ENCODE assay signal across 13 cellular contexts in genomic region chr9:19424176-19424779, GRCh38. TPM values are rescaled to one million over a fixed set of nuclear protein-coding genes. Genes with fewer than 3 reads are reported as not detected.
DNase-seq lines count a peak whose midpoint lies in the region; ATAC-seq, FAIRE-seq and TF ChIP-seq lines count a peak whose summit lies in the region.
"Had no signal": no experiment of that assay in that cellular context is flagged by ENCODE, and none has a peak within 500 bp of the region (broad histone marks: within the 10 kb centered on the region; RNA-seq: fewer than 3 reads in every experiment).

No MANE protein-coding gene starts in this region.

- SMC1A ChIA-PET in GM12878 (lab: Charles Lee; ENCODE audit: uncharacterized antibody, unreplicated experiment) = interaction anchor here (2.4 kb wide), 1 partner anchor 12 kb away, joined by 8 read pairs; no protein-coding TSS in a partner anchor

- H3K36me3 ChIP-seq in GM12878 (ENCODE audit: control insufficient read depth in 2 of 2, insufficient read depth in 2 of 2, low read length in 1 of 2) (0 out of 4 replicates have a peak, but pooled peaks cover 0 to 2% of the 10 kb centered on the region in 2 experiments), Peyer's patch (no peaks in the 10 kb centered on the region), spleen (peaks cover 0 to 22% (median 2%) of the 10 kb centered on the region in 6 donors)

- peak overlapping the region; percentile 50; the same call in 1 of the 2 replicates for H3K4me2 ChIP-seq in GM12878 (ENCODE audit: control insufficient read depth, insufficient read depth)
- H3K4me2 ChIP-seq: A549 had no signal

- no peak overlapping the region for H3K9ac ChIP-seq in GM12878 (ENCODE audit: control insufficient read depth, insufficient read depth, low read length)

- BruUV-seq in GM12878 (replicated peaks; lab: Mats Ljungman, UMichigan) = no TSS peak

- RAD21 ChIA-PET in GM12878 (lab: Charles Lee; ENCODE audit: unreplicated experiment) = no interaction called here

- H3K27me3 ChIP-seq in GM12878 (replicated peaks in 1 of 2; ENCODE audit: control insufficient read depth in 2 of 2, insufficient read depth in 2 of 2, low read length in 1 of 2) (no peaks in the 10 kb centered on the region), Peyer's patch (no peaks in the 10 kb centered on the region), spleen (replicated peaks in 1 of 7) (no peaks in the 10 kb centered on the region)
- H3K27me3 ChIP-seq: tibial nerve had no signal

- POLR2A ChIA-PET in GM12878 (lab: Charles Lee) = no interaction called here

- CTCF ChIA-PET in GM12878 (lab: Yijun Ruan, JAX) = interaction anchor here (0.6 to 1.5 kb wide), 2 partner anchors 33 to 46 kb away, joined by 3 to 8 read pairs; no protein-coding TSS in a partner anchor

- H3K4me3 ChIP-seq in GM12878 = no peak overlapping the region
- no peak overlapping the region for H3K4me3 ChIP-seq in Peyer's patch
- no peak overlapping the region for H3K4me3 ChIP-seq in spleen
- H3K4me3 ChIP-seq: A549, tibial nerve had no signal

- in situ Hi-C loops in GM12878 (cut with MboI) = no loop called here

- ATAC-seq in GM19467 (IDR thresholded peaks at IDR 0.05; ENCODE audit: unreplicated experiment) (peak; percentile 78), HG02981 (IDR thresholded peaks at IDR 0.05; ENCODE audit: unreplicated experiment) (peak; percentile 74), GM12878 (peak; percentile 90)
- ATAC-seq: A549, SK-N-SH treated with all-trans-retinoic acid at 6 μM for 48 hours had no signal

- TF ChIP-seq RAD21 in GM12878 (IDR thresholded peaks at IDR 0.05; ENCODE audit: insufficient read depth, low read depth, low read length) = no peak

- H3K9me3 ChIP-seq in GM12878 (replicated peaks; ENCODE audit: control insufficient read depth, insufficient read depth, low read length) (no peaks in the 10 kb centered on the region), Peyer's patch (no peaks in the 10 kb centered on the region), spleen (no peaks in the 10 kb centered on the region)
- H3K9me3 ChIP-seq: A549, tibial nerve had no signal

- DNase-seq in AG20443 (ENCODE audit: low spot score) = peak; percentile 25
- no peak for DNase-seq in GM12878 (ENCODE audit: low read depth, low spot score)
- no peak for DNase-seq in activated T-cell treated with anti-CD3 and anti-CD28 coated beads for 4 hours
- no peak for DNase-seq in Peyer's patch
- DNase-seq in CD1c-positive myeloid dendritic cell (ENCODE audit: extremely low spot score) = no peak
- no peak for DNase-seq in spleen
- DNase-seq: activated CD4-positive, alpha-beta T cell treated with anti-CD3 and anti-CD28 coated beads, Interleukin-2, amount 50 U/mL, for 48 hours; NCI-H446 treated with DMSO at 0.1 percent for 48 hours had no signal

- TF ChIP-seq CTCF in GM12878 (IDR thresholded peaks at IDR 0.05 in 2 of 3, conservative IDR thresholded peaks at IDR 0.05 in 1 of 3; ENCODE audit: control insufficient read depth in 2 of 3, extremely low read depth in 1 of 3, insufficient read depth in 1 of 3, low read depth in 3 of 3, low read length in 3 of 3) = no peak
- no peak for TF ChIP-seq CTCF in Peyer's patch (IDR thresholded peaks at IDR 0.05)
- TF ChIP-seq CTCF in spleen (IDR thresholded peaks at IDR 0.05 in 8 of 11, conservative IDR thresholded peaks at IDR 0.05 in 3 of 11) = no peak

- intact Hi-C loops in GM12878 (cut with micrococcal nuclease; ENCODE audit: unreplicated experiment) = no loop called here
- intact Hi-C loops in spleen (cut with DNase I; ENCODE audit: low total_unique reads) = no loop called here

- H3K4me1 ChIP-seq in GM12878 (ENCODE audit: control insufficient read depth, insufficient read depth, low read length) (peaks cover 9% of the 10 kb centered on the region; the same call in 1 of the 2 replicates), Peyer's patch (no peaks in the 10 kb centered on the region), spleen (no peaks in the 10 kb centered on the region)
- H3K4me1 ChIP-seq: A549, tibial nerve had no signal

- no peaks in the 10 kb centered on the region for H4K20me1 ChIP-seq in GM12878 (ENCODE audit: control insufficient read depth, insufficient read depth)

- H2AFZ ChIP-seq in GM12878 (ENCODE audit: control insufficient read depth, low read depth, low read length) = no peak overlapping the region

- WGBS in GM12878 (ENCODE audit: insufficient coverage, insufficient replicate concordance, low lambda C conversion rate, missing lambda C conversion rate) = 28% methylated on average over 3 of the region's 3 CpGs
- 60 to 76% (median 63%) methylated on average over 3 of the region's 3 CpGs for WGBS in spleen, 5 donors

- no peak for TF ChIP-seq POLR2A in GM12878 (IDR thresholded peaks at IDR 0.05; ENCODE audit: low read depth, low read length)
- TF ChIP-seq POLR2A in Peyer's patch (IDR thresholded peaks at IDR 0.05) = no peak
- TF ChIP-seq POLR2A in spleen (IDR thresholded peaks at IDR 0.05) = no peak

- H3K27ac ChIP-seq in GM12878 (ENCODE audit: control insufficient read depth, insufficient read depth) (no peak overlapping the region), Peyer's patch (no peak overlapping the region), spleen (peak overlapping the region in 1 of 8 donors; percentile 1)
- H3K27ac ChIP-seq: A549 had no signal

- no peaks in the 10 kb centered on the region for H3K79me2 ChIP-seq in GM12878 (ENCODE audit: control insufficient read depth, insufficient read depth, low read length)

- no peak for TF ChIP-seq EP300 in GM12878 (IDR thresholded peaks at IDR 0.05; ENCODE audit: borderline replicate concordance in 1 of 2, control insufficient read depth in 1 of 2, low read depth in 2 of 2, low read length in 2 of 2)

- FAIRE-seq in GM12878 (lab: Jason Lieb, UNC) = peak; percentile 90
- FAIRE-seq: A549 had no signal

TF ChIP-seq in GM12878, 131 proteins besides CTCF, POLR2A, EP300 and RAD21 (continues in another document):
- TF ChIP-seq SPI1 (IDR thresholded peaks at IDR 0.05; ENCODE audit: borderline replicate concordance, insufficient read depth, low read depth, low read length) = no peak
- TF ChIP-seq SMAD1 (IDR thresholded peaks at IDR 0.05; ENCODE audit: low read depth, partially characterized antibody) = no peak
- TF ChIP-seq BACH1 (IDR thresholded peaks at IDR 0.05; ENCODE audit: borderline replicate concordance) = no peak
- no peak for TF ChIP-seq NR2F1 (conservative IDR thresholded peaks at IDR 0.05)
- TF ChIP-seq TARDBP (IDR thresholded peaks at IDR 0.05; ENCODE audit: borderline replicate concordance) = no peak
- no peak for TF ChIP-seq BCL3 (IDR thresholded peaks at IDR 0.05; ENCODE audit: borderline replicate concordance, insufficient read depth, low read depth, low read length, poor library complexity, severe bottlenecking)
- no peak for TF ChIP-seq SUZ12 (IDR thresholded peaks at IDR 0.05; ENCODE audit: unreplicated experiment)

RNA-seq across cellular contexts. Expression of gene ACER2, which starts 15.5 kb away (rescaled TPM):
- total RNA-seq in GM12878 (2013; cell fraction: nucleolus; rRNA removed) = 8.0 and 10.1 TPM in 2 replicates
- total RNA-seq in GM12878 (2014; rRNA removed) (2.7 and 3.4 TPM in 2 replicates), GM12878 (2014; rRNA removed; fragmentation: Illumina TruSeq; extraction: Trizol) (2.4 and 2.9 TPM in 2 replicates), GM12878 (2021) (2.3 and 3.1 TPM in 2 replicates), Peyer's patch (1 to 10 TPM; 3.5 to 4.2 (median 4.0) TPM), spleen (1 to 10 TPM; 2.7 to 7.2 (median 4.4) TPM)
- 1.1 TPM for polyA plus RNA-seq in GM12878 (2011; ENCODE audit: low read depth)
- polyA plus RNA-seq in GM12878 (2011; rRNA removed) (3.1 and 3.3 TPM in 2 replicates), GM12878 (2014; fragmentation: Illumina TruSeq; extraction: Trizol) (2.5 and 3.8 TPM in 2 replicates), GM12878 (2014; fragmentation: Nextera tagmentation; extraction: Ambion mirVana) (under 1 TPM; 0.07 to 0.08 TPM), GM12878 (2014; rRNA removed) (1.3 and 2.0 TPM in 2 replicates), GM12878 (2016; fragmentation: Nextera tagmentation; extraction: Ambion mirVana) (1 to 10 TPM; 1.3 to 1.6 TPM), spleen (under 1 TPM; 0.09 to 0.45 (median 0.15) TPM)
- polyA plus RNA-seq in GM12878 (2011; cell fraction: cytosol; rRNA removed) = 2.9 and 3.0 TPM in 2 replicates
- 2.1 and 2.4 TPM in 2 replicates for polyA plus RNA-seq in GM12878 (2011; cell fraction: nucleus; rRNA removed)
- polyA plus RNA-seq in GM12878 (2012) = 1.1 and 1.5 TPM in 2 replicates
- 11.0 and 11.5 TPM in 2 replicates for polyA minus RNA-seq in GM12878 (2011; rRNA and poly(A)+ RNA removed)
- polyA minus RNA-seq in GM12878 (2011; cell fraction: cytosol; rRNA and poly(A)+ RNA removed) = 2.9 and 3.6 TPM in 2 replicates
- polyA minus RNA-seq in GM12878 (2011; cell fraction: nucleus; rRNA and poly(A)+ RNA removed) = 1.8 and 2.4 TPM in 2 replicates

RNA-seq across cellular contexts. Expression of gene RPS6, which starts 44.2 kb away (rescaled TPM):
- total RNA-seq in GM12878 (2013; cell fraction: nucleolus; rRNA removed) = 490 and 506 TPM in 2 replicates
- 3,197 and 3,577 TPM in 2 replicates for total RNA-seq in GM12878 (2014; rRNA removed)
- 3,329 and 3,354 TPM in 2 replicates for total RNA-seq in GM12878 (2014; rRNA removed; fragmentation: Illumina TruSeq; extraction: Trizol)
- 3,715 and 3,807 TPM in 2 replicates for total RNA-seq in GM12878 (2021)
- polyA plus RNA-seq in GM12878 (2011; ENCODE audit: low read depth) = 2,549 TPM
- polyA plus RNA-seq in GM12878 (2011; rRNA removed) = 3,325 and 4,870 TPM in 2 replicates
- polyA plus RNA-seq in GM12878 (2011; cell fraction: cytosol; rRNA removed) = 1,951 and 1,979 TPM in 2 replicates
- polyA plus RNA-seq in GM12878 (2011; cell fraction: nucleus; rRNA removed) = 758 and 1,020 TPM in 2 replicates
- polyA plus RNA-seq in GM12878 (2012) = 3,764 and 4,705 TPM in 2 replicates
- polyA plus RNA-seq in GM12878 (2014; fragmentation: Illumina TruSeq; extraction: Trizol) = 4,298 and 5,036 TPM in 2 replicates
- polyA plus RNA-seq in GM12878 (2014; fragmentation: Nextera tagmentation; extraction: Ambion mirVana) = 1,000 to 10,000 TPM; 6,611 to 6,951 TPM
- 3,277 and 3,737 TPM in 2 replicates for polyA plus RNA-seq in GM12878 (2014; rRNA removed)
- polyA plus RNA-seq in GM12878 (2016; fragmentation: Nextera tagmentation; extraction: Ambion mirVana) = 1,000 to 10,000 TPM; 2,159 to 2,239 TPM
- polyA minus RNA-seq in GM12878 (2011; rRNA and poly(A)+ RNA removed) = 1,308 and 1,402 TPM in 2 replicates
- polyA minus RNA-seq in GM12878 (2011; cell fraction: cytosol; rRNA and poly(A)+ RNA removed) = 282 and 356 TPM in 2 replicates
- polyA minus RNA-seq in GM12878 (2011; cell fraction: nucleus; rRNA and poly(A)+ RNA removed) = 205 and 290 TPM in 2 replicates
- total RNA-seq in Peyer's patch = 1,000 to 10,000 TPM in 1 of 4 donors, 100 to 1,000 TPM in 3; 547 to 1,432 (median 812) TPM
- 1,000 to 10,000 TPM; 1,469 to 2,475 (median 2,018) TPM for total RNA-seq in spleen
- over 10,000 TPM in 1 of 3 donors, 1,000 to 10,000 TPM in 2; 6,819 to 10,298 (median 7,837) TPM for polyA plus RNA-seq in spleen
